ENCODE assay signal across 17 cellular contexts in the genomic region with DNA sequence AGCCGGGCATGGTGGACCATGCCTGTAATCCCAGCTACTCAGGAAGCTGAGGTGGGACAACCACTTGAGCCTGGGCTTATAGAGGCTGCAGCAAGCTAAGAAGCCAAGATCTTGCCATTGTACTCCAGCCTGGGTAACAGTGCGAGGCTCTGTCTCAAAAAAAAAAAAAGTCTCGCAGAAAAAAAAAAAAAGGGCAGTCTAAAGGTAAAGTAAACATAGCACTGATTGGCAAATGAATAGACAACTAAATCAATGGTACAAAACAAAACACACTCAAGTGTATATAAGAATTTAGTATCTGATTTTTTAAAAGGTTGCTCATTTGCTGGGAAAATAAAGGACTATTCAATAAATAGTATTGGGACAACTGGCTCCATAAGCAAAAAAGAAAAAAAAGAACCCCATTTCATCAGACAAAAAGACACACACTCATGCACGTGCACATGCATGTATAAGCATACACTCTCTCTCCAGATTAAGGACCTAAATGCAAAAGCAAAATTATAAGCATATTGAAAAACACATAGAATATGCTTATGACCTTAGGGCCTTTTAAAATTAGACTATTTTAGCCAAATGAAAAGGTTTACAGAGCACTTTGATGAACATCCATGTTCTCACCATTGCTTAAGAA. TPM values are rescaled to one million over a fixed set of nuclear protein-coding genes. Genes with fewer than 3 reads are reported as not detected.
DNase-seq lines count a peak whose midpoint lies in the region; ATAC-seq and TF ChIP-seq lines count a peak whose summit lies in the region.
"Had no signal": no experiment of that assay in that cellular context is flagged by ENCODE, and none has a peak within 500 bp of the region (broad histone marks: within the 10 kb centered on the region; RNA-seq: fewer than 3 reads in every experiment).

No MANE protein-coding gene starts in this region.

- CTCF ChIA-PET in activated naive CD4-positive, alpha-beta T cell treated with anti-CD3 and anti-CD28 coated beads, Interleukin-2, amount 10 ng/mL, durations not matched to agents 7 days and 5 days (lab: Charles Lee) = interaction anchor here (0.9 to 2.4 kb wide), 4 partner anchors 10 to 212 kb away, joined by 3 to 9 read pairs (median 4); no protein-coding TSS in a partner anchor

- intact Hi-C loops in dorsolateral prefrontal cortex (cut with DNase I) = no loop called here

- no peaks in the 10 kb centered on the region for H3K27me3 ChIP-seq in dorsolateral prefrontal cortex
- H3K27me3 ChIP-seq: ascending aorta, esophagus squamous epithelium had no signal

- no peak for ATAC-seq in stimulated activated naive CD8-positive, alpha-beta T cell treated with anti-CD3 and anti-CD28 coated beads, Interleukin-15, amount 100 ng/mL, for 72 hours
- ATAC-seq in activated CD4-positive, CD25-positive, alpha-beta regulatory T cell treated with anti-CD3 and anti-CD28 coated beads, Interleukin-2, amount 50 U/mL, for 24 hours = no peak

- DNase-seq in activated naive CD4-positive, alpha-beta T cell treated with anti-CD3 and anti-CD28 coated beads, Interleukin-2, amount 10 ng/mL, durations not matched to agents 7 days and 5 days = no peak
- DNase-seq in activated naive CD4-positive, alpha-beta T cell treated with Interleukin-2 at 50 U/mL for 16 hours = no peak
- DNase-seq in fibroblast of the aortic adventitia (ENCODE audit: low read depth) (no peak), dorsolateral prefrontal cortex (no peak), amniotic stem cell (lab: John Stamatoyannopoulos, UW) (no peak)
- DNase-seq in stimulated activated naive CD8-positive, alpha-beta T cell treated with anti-CD3 and anti-CD28 coated beads, Interleukin-15, amount 100 ng/mL, for 72 hours = no peak
- DNase-seq: cortex of kidney, esophagus squamous epithelium, hippocampal formation, NCI-H2081, NCI-H526 treated with DMSO at 0.1 percent for 48 hours, PC-9, posterior cingulate gyrus had no signal

- H3K4me3 ChIP-seq in WI38 (ENCODE audit: low read depth, low read length) (peak overlapping the region; percentile 2), fibroblast of the aortic adventitia (ENCODE audit: low read depth, low read length) (peak overlapping the region; percentile 6), dorsolateral prefrontal cortex (peak overlapping the region in 8 of 59 donors; percentile 5 to 15 (median 12))
- H3K4me3 ChIP-seq: PC-9, SK-N-MC had no signal

- H3K9me3 Mint-ChIP-seq in activated naive CD4-positive, alpha-beta T cell treated with anti-CD3 and anti-CD28 coated beads, Interleukin-2, amount 10 ng/mL, durations not matched to agents 7 days and 5 days = peaks cover 7% of the 10 kb centered on the region
- H3K9me3 Mint-ChIP-seq in stimulated activated naive CD8-positive, alpha-beta T cell treated with anti-CD3 and anti-CD28 coated beads, Interleukin-15, amount 100 ng/mL, for 72 hours = peaks cover 0 to 9% of the 10 kb centered on the region in 2 donors

- TF ChIP-seq CTCF in WI38 (IDR thresholded peaks at IDR 0.05; ENCODE audit: low read depth, low read length) (no peak), fibroblast of the aortic adventitia (IDR thresholded peaks at IDR 0.05; ENCODE audit: insufficient read depth, low read length) (no peak), dorsolateral prefrontal cortex (IDR thresholded peaks at IDR 0.05 in 54 of 56, conservative IDR thresholded peaks at IDR 0.05 in 2 of 56; ENCODE audit: low read depth in 1 of 56, partially characterized antibody in 56 of 56) (no peak)

- H3K36me3 Mint-ChIP-seq in activated naive CD4-positive, alpha-beta T cell treated with anti-CD3 and anti-CD28 coated beads, Interleukin-2, amount 10 ng/mL, durations not matched to agents 7 days and 5 days = peaks cover 75% of the 10 kb centered on the region

- H3K4me3 Mint-ChIP-seq in activated naive CD4-positive, alpha-beta T cell treated with anti-CD3 and anti-CD28 coated beads, Interleukin-2, amount 10 ng/mL, durations not matched to agents 7 days and 5 days = peak overlapping the region; percentile 54
- peak overlapping the region; percentile 46 to 97 for H3K4me3 Mint-ChIP-seq in stimulated activated naive CD8-positive, alpha-beta T cell treated with anti-CD3 and anti-CD28 coated beads, Interleukin-15, amount 100 ng/mL, for 72 hours

- H3K27ac Mint-ChIP-seq in activated naive CD4-positive, alpha-beta T cell treated with anti-CD3 and anti-CD28 coated beads, Interleukin-2, amount 10 ng/mL, durations not matched to agents 7 days and 5 days = peak overlapping the region; percentile 26
- H3K27ac Mint-ChIP-seq in stimulated activated naive CD8-positive, alpha-beta T cell treated with anti-CD3 and anti-CD28 coated beads, Interleukin-15, amount 100 ng/mL, for 72 hours = peak overlapping the region in 1 of 2 donors; percentile 57

- no peaks in the 10 kb centered on the region for H3K27me3 Mint-ChIP-seq in activated naive CD4-positive, alpha-beta T cell treated with anti-CD3 and anti-CD28 coated beads, Interleukin-2, amount 10 ng/mL, durations not matched to agents 7 days and 5 days
- H3K27me3 Mint-ChIP-seq in stimulated activated naive CD8-positive, alpha-beta T cell treated with anti-CD3 and anti-CD28 coated beads, Interleukin-15, amount 100 ng/mL, for 72 hours = no peaks in the 10 kb centered on the region

- H3K4me1 Mint-ChIP-seq in activated naive CD4-positive, alpha-beta T cell treated with anti-CD3 and anti-CD28 coated beads, Interleukin-2, amount 10 ng/mL, durations not matched to agents 7 days and 5 days = peaks cover 81% of the 10 kb centered on the region
- peaks cover 81% of the 10 kb centered on the region for H3K4me1 Mint-ChIP-seq in stimulated activated naive CD8-positive, alpha-beta T cell treated with anti-CD3 and anti-CD28 coated beads, Interleukin-15, amount 100 ng/mL, for 72 hours

- H3K27ac ChIP-seq in dorsolateral prefrontal cortex = peak overlapping the region in 15 of 59 donors; percentile 1 to 68 (median 25)
- H3K27ac ChIP-seq: ascending aorta, PC-9, SK-N-MC had no signal

RNA-seq across cellular contexts. Expression of gene IL6ST, which starts 5.7 kb away (rescaled TPM):
- total RNA-seq in fibroblast of the aortic adventitia (ENCODE audit: low replicate concordance) = 696 and 1,116 TPM in 2 replicates
- 100 to 1,000 TPM; 155 to 373 (median 228) TPM for total RNA-seq in dorsolateral prefrontal cortex
